28 cellular contexts compared by ENCODE assay signal in the genomic region with DNA sequence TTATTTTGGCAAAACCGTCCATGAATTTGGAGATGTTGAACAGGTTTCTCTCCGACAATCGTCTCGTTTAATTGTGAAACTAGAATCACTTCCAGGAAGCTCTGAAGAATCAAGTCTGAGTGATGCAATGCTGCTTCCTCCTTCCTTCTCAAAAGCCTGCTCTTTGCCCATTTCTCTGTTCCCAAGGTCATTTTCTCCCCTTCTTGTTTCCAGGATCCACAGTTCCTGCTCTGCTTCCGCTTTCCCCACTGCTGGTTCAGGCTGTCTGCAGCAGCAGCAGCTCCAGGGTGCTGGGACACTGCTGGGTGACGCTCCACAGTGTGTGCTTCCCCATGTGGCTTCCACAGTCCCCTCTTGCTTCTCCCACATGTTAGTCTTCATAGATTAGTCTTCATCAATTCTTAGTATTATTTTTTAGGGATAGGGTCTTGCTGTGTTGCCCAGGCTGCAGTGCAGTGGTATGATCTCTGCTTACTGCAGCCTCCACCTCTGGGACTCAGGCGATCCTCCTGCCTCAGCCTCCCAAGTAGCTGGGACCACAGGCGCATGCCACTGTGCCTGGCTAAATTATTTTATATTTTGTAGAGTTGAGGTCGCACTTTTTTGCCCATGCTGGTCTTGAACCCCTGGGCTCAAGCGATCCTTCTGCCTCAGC.
DNase-seq lines count a peak whose midpoint lies in the region; ATAC-seq and TF ChIP-seq lines count a peak whose summit lies in the region.
"Had no signal": no experiment of that assay in that cellular context is flagged by ENCODE, and none has a peak within 500 bp of the region (broad histone marks: within the 10 kb centered on the region; RNA-seq: fewer than 3 reads in every experiment).

No MANE protein-coding gene starts in this region.

- no peaks in the 10 kb centered on the region for H3K9me3 Mint-ChIP-seq in stimulated activated naive CD8-positive, alpha-beta T cell treated with anti-CD3 and anti-CD28 coated beads, Interleukin-15, Interleukin-2, amounts not matched to agents 100 ng/mL and 50 ng/mL, for 24 hours
- H3K9me3 Mint-ChIP-seq in endothelial cell (ENCODE audit: unreplicated experiment), result no peaks in the 10 kb centered on the region
- H3K9me3 Mint-ChIP-seq: activated CD4-positive, alpha-beta T cell treated with anti-CD3 and anti-CD28 coated beads, Interleukin-2, amount 10 ng/mL, durations not matched to agents 7 days and 5 days; activated T-helper 2 cell treated with anti-CD3 and anti-CD28 coated beads, Interferon-gamma antibody, Interleukin-2, Interleukin-4, amounts not matched to agents 10 μg/mL and 5 μg/mL and 100 μg/mL, durations not matched to agents 14 hours and 24 hours and 36 hours had no signal

- H3K4me3 Mint-ChIP-seq in stimulated activated naive CD8-positive, alpha-beta T cell treated with anti-CD3 and anti-CD28 coated beads, Interleukin-15, Interleukin-2, amounts not matched to agents 100 ng/mL and 50 ng/mL, for 24 hours, result no peak overlapping the region
- peak overlapping the region; percentile 47 for H3K4me3 Mint-ChIP-seq in endothelial cell (ENCODE audit: unreplicated experiment)
- H3K4me3 Mint-ChIP-seq: activated CD4-positive, alpha-beta T cell treated with anti-CD3 and anti-CD28 coated beads, Interleukin-2, amount 10 ng/mL, durations not matched to agents 7 days and 5 days; activated CD8-positive, alpha-beta memory T cell treated with anti-CD3 and anti-CD28 coated beads, Interleukin-2, amount 10 ng/mL, durations not matched to agents 7 days and 5 days; naive thymus-derived CD4-positive, alpha-beta T cell; stimulated activated naive B cell treated with anti-CD40 and anti-IgM and Interleukin-4, amounts not matched to agents 10 μg/mL and 1 μg/mL and 100 μg/mL, for 72 hours had no signal

- ATAC-seq in stimulated activated naive CD8-positive, alpha-beta T cell treated with anti-CD3 and anti-CD28 coated beads, Interleukin-15, Interleukin-2, amounts not matched to agents 100 U/mL and 50 U/mL, for 24 hours, result no peak
- ATAC-seq: activated CD8-positive, alpha-beta memory T cell treated with anti-CD3 and anti-CD28 coated beads, Interleukin-2, amount 10 ng/mL, durations not matched to agents 7 days and 5 days; HCT116; lower lobe of right lung; naive thymus-derived CD4-positive, alpha-beta T cell; Panc1; stimulated activated naive B cell treated with anti-CD40 and anti-IgM and Interleukin-4, amounts not matched to agents 10 μg/mL and 1 μg/mL and 100 μg/mL, for 72 hours had no signal

- DNase-seq in NOMO-1 treated with DMSO at 0.1 percent for 48 hours (lab: John Stamatoyannopoulos, UW; ENCODE audit: unreplicated experiment) (peak; percentile 21), NOMO-1 treated with dmso at 0.1 percent for 144 hours (lab: John Stamatoyannopoulos, UW; ENCODE audit: unreplicated experiment) (no peak), endothelial cell (ENCODE audit: low spot score) (no peak), NCI-H187 (lab: John Stamatoyannopoulos, UW) (no peak), NCI-H526 treated with DMSO at 0.1 percent for 48 hours (lab: John Stamatoyannopoulos, UW) (no peak)
- no peak for DNase-seq in stimulated activated naive CD8-positive, alpha-beta T cell treated with anti-CD3 and anti-CD28 coated beads, Interleukin-15, Interleukin-2, amounts not matched to agents 100 U/mL and 50 U/mL, for 24 hours
- no peak for DNase-seq in activated CD8-positive, alpha-beta memory T cell treated with anti-CD3 and anti-CD28 coated beads, Interleukin-2, amount 50 U/mL, for 48 hours
- DNase-seq: activated CD4-positive, alpha-beta T cell treated with anti-CD3 and anti-CD28 coated beads, Interleukin-2, amount 10 ng/mL, durations not matched to agents 7 days and 5 days; activated CD8-positive, alpha-beta memory T cell treated with anti-CD3 and anti-CD28 coated beads, Interleukin-2, amount 10 ng/mL, durations not matched to agents 7 days and 5 days; C1 segment of cervical spinal cord; effector CD8-positive, alpha-beta T cell; hippocampal formation; KG1; lower lobe of right lung; naive thymus-derived CD4-positive, alpha-beta T cell; NCI-H1417; NCI-H2081; NCI-H2227 treated with DMSO at 0.1 percent for 48 hours; NCI-H526; NK-92 treated with Interleukin-12 subunit alpha and Interleukin-12 subunit beta, amount 100 ng/mL, for 24 hours; SHP77; stimulated activated naive B cell treated with anti-CD40 and anti-IgM and Interleukin-4, amounts not matched to agents 10 μg/mL and 1 μg/mL and 100 μg/mL, for 72 hours; T1000; WERI-Rb-1 had no signal

- no peaks in the 10 kb centered on the region for H3K4me1 Mint-ChIP-seq in stimulated activated naive CD8-positive, alpha-beta T cell treated with anti-CD3 and anti-CD28 coated beads, Interleukin-15, Interleukin-2, amounts not matched to agents 100 ng/mL and 50 ng/mL, for 24 hours (ENCODE audit: low read depth)
- peaks cover 52% of the 10 kb centered on the region for H3K4me1 Mint-ChIP-seq in endothelial cell (ENCODE audit: unreplicated experiment)

- no peaks in the 10 kb centered on the region for H3K27me3 Mint-ChIP-seq in stimulated activated naive CD8-positive, alpha-beta T cell treated with anti-CD3 and anti-CD28 coated beads, Interleukin-15, Interleukin-2, amounts not matched to agents 100 ng/mL and 50 ng/mL, for 24 hours
- H3K27me3 Mint-ChIP-seq in endothelial cell (ENCODE audit: unreplicated experiment), result peaks cover 3% of the 10 kb centered on the region
- H3K27me3 Mint-ChIP-seq: activated CD4-positive, alpha-beta T cell treated with anti-CD3 and anti-CD28 coated beads, Interleukin-2, amount 10 ng/mL, durations not matched to agents 7 days and 5 days; activated CD8-positive, alpha-beta memory T cell treated with anti-CD3 and anti-CD28 coated beads, Interleukin-2, amount 10 ng/mL, durations not matched to agents 7 days and 5 days; naive thymus-derived CD4-positive, alpha-beta T cell; stimulated activated naive B cell treated with anti-CD40 and anti-IgM and Interleukin-4, amounts not matched to agents 10 μg/mL and 1 μg/mL and 100 μg/mL, for 72 hours had no signal

- H3K36me3 Mint-ChIP-seq in stimulated activated naive CD8-positive, alpha-beta T cell treated with anti-CD3 and anti-CD28 coated beads, Interleukin-15, Interleukin-2, amounts not matched to agents 100 ng/mL and 50 ng/mL, for 24 hours (ENCODE audit: low read depth), result no peaks in the 10 kb centered on the region
- peaks cover 18% of the 10 kb centered on the region for H3K36me3 Mint-ChIP-seq in endothelial cell (ENCODE audit: low read depth, unreplicated experiment)

- TF ChIP-seq CTCF in endothelial cell (IDR thresholded peaks at IDR 0.05; ENCODE audit: unreplicated experiment), result no peak

- peak overlapping the region; percentile 79 for H3K27ac Mint-ChIP-seq in stimulated activated naive CD8-positive, alpha-beta T cell treated with anti-CD3 and anti-CD28 coated beads, Interleukin-15, Interleukin-2, amounts not matched to agents 100 ng/mL and 50 ng/mL, for 24 hours
- peak overlapping the region; percentile 91 for H3K27ac Mint-ChIP-seq in endothelial cell (ENCODE audit: unreplicated experiment)
- H3K27ac Mint-ChIP-seq: activated CD4-positive, alpha-beta T cell treated with anti-CD3 and anti-CD28 coated beads, Interleukin-2, amount 10 ng/mL, durations not matched to agents 7 days and 5 days; activated CD8-positive, alpha-beta memory T cell treated with anti-CD3 and anti-CD28 coated beads, Interleukin-2, amount 10 ng/mL, durations not matched to agents 7 days and 5 days; activated T-helper 2 cell treated with anti-CD3 and anti-CD28 coated beads, Interferon-gamma antibody, Interleukin-2, Interleukin-4, amounts not matched to agents 10 μg/mL and 5 μg/mL and 100 μg/mL, durations not matched to agents 14 hours and 24 hours and 36 hours; stimulated activated naive B cell treated with anti-CD40 and anti-IgM and Interleukin-4, amounts not matched to agents 10 μg/mL and 1 μg/mL and 100 μg/mL, for 72 hours had no signal
